ENCODE assay signal across 20 cellular contexts in the genomic region with DNA sequence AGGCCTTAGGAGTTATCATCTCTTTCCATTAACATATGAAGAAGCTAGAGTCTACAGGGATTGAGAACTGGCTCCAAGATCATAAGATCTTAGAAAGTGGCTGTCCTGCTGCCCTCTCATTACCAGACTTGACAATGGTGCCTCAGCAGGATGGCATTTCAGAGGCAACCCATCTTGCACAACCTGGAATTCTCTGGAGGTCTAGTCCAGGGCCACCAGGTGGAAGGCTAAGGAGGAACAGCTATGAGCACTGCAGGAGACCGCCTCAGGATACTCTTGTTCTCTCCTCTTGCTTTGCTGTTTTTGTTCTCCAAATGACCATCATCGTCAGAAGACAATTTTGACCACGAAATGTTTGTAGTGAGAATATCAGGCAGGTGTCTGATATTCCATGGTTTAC.
"Had no signal": no experiment of that assay in that cellular context is flagged by ENCODE, and none has a peak within 500 bp of the region (broad histone marks: within the 10 kb centered on the region; RNA-seq: fewer than 3 reads in every experiment).

No MANE protein-coding gene starts in this region.

- DNase-seq: cortex of kidney; dorsolateral prefrontal cortex; effector memory CD4-positive, alpha-beta T cell; foreskin keratinocyte; left colon; left ventricle myocardium superior; mesenchymal stem cell; naive B cell; occipital lobe; right lobe of liver; stimulated activated CD4-positive, alpha-beta T cell treated with anti-CD3 and anti-CD28 coated beads, Interleukin-4, amount 100 ng/mL, for 1 hour; stimulated activated CD8-positive, alpha-beta memory T cell treated with anti-CD3 and anti-CD28 coated beads, Interleukin-4, amount 100 ng/mL, for 48 hours; stimulated activated naive CD8-positive, alpha-beta T cell treated with anti-CD3 and anti-CD28 coated beads, Interleukin-15, amount 100 ng/mL, for 72 hours; testis had no signal

- H3K4me1 Mint-ChIP-seq: naive B cell; nephron; stimulated activated effector memory CD8-positive, alpha-beta T cell treated with anti-CD3 and anti-CD28 coated beads, Interleukin-12 subunit alpha, Interleukin-12 subunit beta, amount 100 ng/mL, for 72 hours; stimulated activated naive CD8-positive, alpha-beta T cell treated with anti-CD3 and anti-CD28 coated beads, Interleukin-15, amount 100 ng/mL, for 72 hours had no signal

- H3K27ac ChIP-seq: dorsolateral prefrontal cortex, foreskin keratinocyte, parathyroid adenoma, prostate gland, right lobe of liver, testis, tibial nerve had no signal

- H3K27ac Mint-ChIP-seq: naive B cell; nephron; stimulated activated effector memory CD8-positive, alpha-beta T cell treated with anti-CD3 and anti-CD28 coated beads, Interleukin-12 subunit alpha, Interleukin-12 subunit beta, amount 100 ng/mL, for 72 hours; stimulated activated naive CD8-positive, alpha-beta T cell treated with anti-CD3 and anti-CD28 coated beads, Interleukin-15, amount 100 ng/mL, for 72 hours had no signal

- H3K4me3 ChIP-seq: dorsolateral prefrontal cortex, lung, prostate gland, right lobe of liver, testis, tibial nerve had no signal

- H3K4me1 ChIP-seq: foreskin keratinocyte, parathyroid adenoma, prostate gland, right lobe of liver, testis had no signal

- H3K79me2 ChIP-seq: parathyroid adenoma had no signal

- H3K9me3 ChIP-seq: prostate gland, right lobe of liver, testis had no signal

- H3K36me3 Mint-ChIP-seq: stimulated activated effector memory CD8-positive, alpha-beta T cell treated with anti-CD3 and anti-CD28 coated beads, Interleukin-12 subunit alpha, Interleukin-12 subunit beta, amount 100 ng/mL, for 72 hours had no signal

- H3K4me3 Mint-ChIP-seq: naive B cell; nephron; stimulated activated effector memory CD8-positive, alpha-beta T cell treated with anti-CD3 and anti-CD28 coated beads, Interleukin-12 subunit alpha, Interleukin-12 subunit beta, amount 100 ng/mL, for 72 hours; stimulated activated naive CD8-positive, alpha-beta T cell treated with anti-CD3 and anti-CD28 coated beads, Interleukin-15, amount 100 ng/mL, for 72 hours had no signal

- H3K27me3 ChIP-seq: dorsolateral prefrontal cortex, foreskin keratinocyte, right lobe of liver, testis, tibial nerve had no signal

- H3K36me3 ChIP-seq: prostate gland, right lobe of liver had no signal

- H3K27me3 Mint-ChIP-seq: naive B cell; stimulated activated naive CD8-positive, alpha-beta T cell treated with anti-CD3 and anti-CD28 coated beads, Interleukin-15, amount 100 ng/mL, for 72 hours had no signal

- ATAC-seq: foreskin keratinocyte; left colon; left ventricle myocardium superior; right lobe of liver; stimulated activated effector memory CD8-positive, alpha-beta T cell treated with anti-CD3 and anti-CD28 coated beads, Interleukin-12 subunit alpha, Interleukin-12 subunit beta, amount 100 ng/mL, for 72 hours; stimulated activated naive CD8-positive, alpha-beta T cell treated with anti-CD3 and anti-CD28 coated beads, Interleukin-15, amount 100 ng/mL, for 72 hours had no signal

- H2AFZ ChIP-seq: parathyroid adenoma had no signal

- H3K9ac ChIP-seq: parathyroid adenoma had no signal
